Comparison of ENCODE assay signal across 22 cellular contexts in genomic region chr2:104444392-104444791, GRCh38.
A peak's percentile ranks its signal among the peaks of the same experiment; 100 is the strongest.
DNase-seq lines count a peak whose midpoint lies in the region; ATAC-seq and TF ChIP-seq lines count a peak whose summit lies in the region.
"Had no signal": no experiment of that assay in that cellular context is flagged by ENCODE, and none has a peak within 500 bp of the region (broad histone marks: within the 10 kb centered on the region; RNA-seq: fewer than 3 reads in every experiment).

No MANE protein-coding gene starts in this region.

- H3K4me1 Mint-ChIP-seq in endothelial cell (ENCODE audit: unreplicated experiment) = peaks cover 10% of the 10 kb centered on the region
- no peaks in the 10 kb centered on the region for H3K4me1 Mint-ChIP-seq in stimulated activated memory B cell treated with anti-CD40 and anti-IgM and Interleukin-4, amounts not matched to agents 10 μg/mL and 1 μg/mL and 100 μg/mL, for 72 hours

- H4K20me1 ChIP-seq in smooth muscle cell (ENCODE audit: low read depth) = no peaks in the 10 kb centered on the region

- no peak for TF ChIP-seq CTCF in smooth muscle cell (IDR thresholded peaks at IDR 0.05; ENCODE audit: borderline replicate concordance, insufficient read depth, poor library complexity, severe bottlenecking)
- no peak for TF ChIP-seq CTCF in endothelial cell (IDR thresholded peaks at IDR 0.05; ENCODE audit: unreplicated experiment)
- TF ChIP-seq CTCF in esophagus muscularis mucosa (IDR thresholded peaks at IDR 0.05) = no peak

- no peak for TF ChIP-seq EP300 in esophagus muscularis mucosa (IDR thresholded peaks at IDR 0.05)

- intact Hi-C loops in esophagus muscularis mucosa (cut with DNase I) = no loop called here

- TF ChIP-seq POLR2A in esophagus muscularis mucosa (IDR thresholded peaks at IDR 0.05; ENCODE audit: low read depth) = no peak

- no peaks in the 10 kb centered on the region for H3K27me3 ChIP-seq in smooth muscle cell (ENCODE audit: low read depth)
- no peaks in the 10 kb centered on the region for H3K27me3 ChIP-seq in esophagus muscularis mucosa
- H3K27me3 ChIP-seq: hepatocyte had no signal

- no peak overlapping the region for H3K27ac Mint-ChIP-seq in endothelial cell (ENCODE audit: unreplicated experiment)
- no peak overlapping the region for H3K27ac Mint-ChIP-seq in stimulated activated memory B cell treated with anti-CD40 and anti-IgM and Interleukin-4, amounts not matched to agents 10 μg/mL and 1 μg/mL and 100 μg/mL, for 72 hours
- H3K27ac Mint-ChIP-seq: activated CD8-positive, alpha-beta T cell treated with anti-CD3 and anti-CD28 coated beads, Interleukin-2, amount 10 ng/mL, durations not matched to agents 7 days and 5 days had no signal

- no peak for ATAC-seq in HG03520 (IDR thresholded peaks at IDR 0.05; ENCODE audit: unreplicated experiment)
- no peak for ATAC-seq in stimulated activated memory B cell treated with anti-CD40 and anti-IgM and Interleukin-4, amounts not matched to agents 10 μg/mL and 1 μg/mL and 100 μg/mL, for 72 hours
- ATAC-seq: activated CD8-positive, alpha-beta T cell treated with anti-CD3 and anti-CD28 coated beads, Interleukin-2, amount 10 ng/mL, durations not matched to agents 7 days and 5 days; lower lobe of right lung had no signal

- H3K4me3 ChIP-seq in smooth muscle cell = no peak overlapping the region
- H3K4me3 ChIP-seq in esophagus muscularis mucosa = no peak overlapping the region
- H3K4me3 ChIP-seq: hepatocyte, lower lobe of right lung, prostate gland, thoracic aorta had no signal

- H3K36me3 Mint-ChIP-seq in endothelial cell (ENCODE audit: low read depth, unreplicated experiment) = no peaks in the 10 kb centered on the region
- H3K36me3 Mint-ChIP-seq in stimulated activated memory B cell treated with anti-CD40 and anti-IgM and Interleukin-4, amounts not matched to agents 10 μg/mL and 1 μg/mL and 100 μg/mL, for 72 hours = no peaks in the 10 kb centered on the region

- H3K9me3 ChIP-seq in smooth muscle cell (replicated peaks; ENCODE audit: low read depth) (no peaks in the 10 kb centered on the region), esophagus muscularis mucosa (no peaks in the 10 kb centered on the region)
- H3K9me3 ChIP-seq: lower lobe of right lung, prostate gland, thoracic aorta had no signal

- H3F3A ChIP-seq in smooth muscle cell (ENCODE audit: low read depth) = no peaks in the 10 kb centered on the region

- no peaks in the 10 kb centered on the region for H3K9me3 Mint-ChIP-seq in endothelial cell (ENCODE audit: unreplicated experiment)
- no peaks in the 10 kb centered on the region for H3K9me3 Mint-ChIP-seq in stimulated activated memory B cell treated with anti-CD40 and anti-IgM and Interleukin-4, amounts not matched to agents 10 μg/mL and 1 μg/mL and 100 μg/mL, for 72 hours
- H3K9me3 Mint-ChIP-seq: neural crest cell had no signal

- H3K4me3 Mint-ChIP-seq in endothelial cell (ENCODE audit: unreplicated experiment) = no peak overlapping the region
- no peak overlapping the region for H3K4me3 Mint-ChIP-seq in stimulated activated memory B cell treated with anti-CD40 and anti-IgM and Interleukin-4, amounts not matched to agents 10 μg/mL and 1 μg/mL and 100 μg/mL, for 72 hours
- H3K4me3 Mint-ChIP-seq: activated CD8-positive, alpha-beta T cell treated with anti-CD3 and anti-CD28 coated beads, Interleukin-2, amount 10 ng/mL, durations not matched to agents 7 days and 5 days; neural crest cell had no signal

- peak overlapping the region; percentile 27 for H3K4me2 ChIP-seq in smooth muscle cell
- H3K4me2 ChIP-seq: hepatocyte had no signal

- no peak overlapping the region for H3K9ac ChIP-seq in smooth muscle cell (ENCODE audit: low read depth)

- peak overlapping the region; percentile 12 for H2AFZ ChIP-seq in smooth muscle cell (ENCODE audit: low read depth)
- H2AFZ ChIP-seq: hepatocyte had no signal

- H3K4me1 ChIP-seq in smooth muscle cell (ENCODE audit: low read depth) (no peaks in the 10 kb centered on the region), esophagus muscularis mucosa (no peaks in the 10 kb centered on the region)
- H3K4me1 ChIP-seq: lower lobe of right lung, prostate gland had no signal

- 60% methylated on average over 4 of the region's 4 CpGs for WGBS in smooth muscle cell (ENCODE audit: low lambda C conversion rate)
- WGBS in esophagus muscularis mucosa = 84% methylated on average over 4 of the region's 4 CpGs

- H3K79me2 ChIP-seq in smooth muscle cell (ENCODE audit: low read depth) = no peaks in the 10 kb centered on the region
- H3K79me2 ChIP-seq: hepatocyte had no signal

- H3K27me3 Mint-ChIP-seq in endothelial cell (ENCODE audit: unreplicated experiment) = peaks cover 2% of the 10 kb centered on the region
- no peaks in the 10 kb centered on the region for H3K27me3 Mint-ChIP-seq in stimulated activated memory B cell treated with anti-CD40 and anti-IgM and Interleukin-4, amounts not matched to agents 10 μg/mL and 1 μg/mL and 100 μg/mL, for 72 hours

- H3K36me3 ChIP-seq in smooth muscle cell (ENCODE audit: low read depth) (no peaks in the 10 kb centered on the region), esophagus muscularis mucosa (no peaks in the 10 kb centered on the region)
- H3K36me3 ChIP-seq: lower lobe of right lung, prostate gland, thoracic aorta had no signal

- H3K27ac ChIP-seq in smooth muscle cell (ENCODE audit: low read depth) (peak overlapping the region; percentile 80), esophagus muscularis mucosa (replicated peaks in 1 of 4) (no peak overlapping the region)
- H3K27ac ChIP-seq: hepatocyte, lower lobe of right lung, prostate gland, thoracic aorta had no signal

- DNase-seq in Daoy (ENCODE audit: low read depth) (peak; percentile 77), RPMI7951 (ENCODE audit: low read depth) (peak; percentile 1), fibroblast of the conjunctiva (ENCODE audit: low read depth) (peak; percentile 27), smooth muscle cell (lab: John Stamatoyannopoulos, UW; ENCODE audit: unreplicated experiment) (no peak), endothelial cell (ENCODE audit: low spot score) (no peak), esophagus muscularis mucosa (ENCODE audit: extremely low spot score) (no peak)
- DNase-seq: activated CD8-positive, alpha-beta T cell treated with anti-CD3 and anti-CD28 coated beads, Interleukin-2, amount 10 ng/mL, durations not matched to agents 7 days and 5 days; activated gamma-delta T cell; caudate nucleus; dermis blood vessel endothelial cell; DMS79 treated with DMSO at 0.1 percent for 48 hours; foreskin melanocyte; lower lobe of right lung; NCI-H1092 treated with DMSO at 0.1 percent for 48 hours; NCI-H524 treated with DMSO at 0.1 percent for 48 hours; stimulated activated CD4-positive, alpha-beta T cell treated with anti-CD3 and anti-CD28 coated beads, Interleukin-1b, Interleukin-23, amount 100 ng/mL, for 48 hours had no signal

Comparison
In these comparisons a context has a peak if more than half of its experiments do, and no peak if none do; other contexts are left out.
1. DNase-seq: peak in Daoy (single experiment), RPMI7951 (single experiment) and fibroblast of the conjunctiva (single experiment); none in smooth muscle cell (single experiment), endothelial cell (single experiment) and esophagus muscularis mucosa (single experiment).